In genomic region chr19:57708641-57709354, GRCh38 we compare ENCODE assay signal across 9 cellular contexts. TPM values are rescaled to one million over a fixed set of nuclear protein-coding genes. Genes with fewer than 3 reads are reported as not detected.
DNase-seq lines count a peak whose midpoint lies in the region; ATAC-seq and TF ChIP-seq lines count a peak whose summit lies in the region.
"Had no signal": no experiment of that assay in that cellular context is flagged by ENCODE, and none has a peak within 500 bp of the region (broad histone marks: within the 10 kb centered on the region; RNA-seq: fewer than 3 reads in every experiment).

ZNF154 (minus strand) TSS chr19:57709204; CDS start chr19:57708971, 233 bp downstream.

- TF ChIP-seq POLR2A in testis (IDR thresholded peaks at IDR 0.05): no peak

- H3K4me3 ChIP-seq in H7 (ENCODE audit: insufficient read depth, low read depth, low read length) (peak within 1 kb of the TSS; percentile 98), testis (peak within 1 kb of the TSS; percentile 57 to 62)
- peak within 1 kb of the TSS; percentile 38 for H3K4me3 ChIP-seq in naive thymus-derived CD4-positive, alpha-beta T cell (ENCODE audit: low read length)

- H3K27ac ChIP-seq in foreskin keratinocyte (peak within 1 kb of the TSS; percentile 48), testis (peak within 1 kb of the TSS in 1 of 2 donors; percentile 80)
- H3K27ac ChIP-seq in naive thymus-derived CD4-positive, alpha-beta T cell (ENCODE audit: low read depth, low read length): peak within 1 kb of the TSS; percentile 78

- H3K27me3 ChIP-seq in H7 (ENCODE audit: control insufficient read depth, insufficient read depth, low read length) (no peaks in the 10 kb centered on the region), foreskin keratinocyte (no peaks in the 10 kb centered on the region), testis (no peaks in the 10 kb centered on the region)
- no peaks in the 10 kb centered on the region for H3K27me3 ChIP-seq in naive thymus-derived CD4-positive, alpha-beta T cell (ENCODE audit: control insufficient read depth in 2 of 2, insufficient read depth in 2 of 2, low read length in 2 of 2)

- POLR2A ChIA-PET in naive thymus-derived CD4-positive, alpha-beta T cell (lab: Charles Lee): interaction anchor here (0.7 to 1.4 kb wide), 3 partner anchors 9 to 137 kb away, joined by 3 read pairs; no protein-coding TSS in a partner anchor

- ATAC-seq in foreskin keratinocyte (peak; percentile 61), HG02588 (IDR thresholded peaks at IDR 0.05; ENCODE audit: unreplicated experiment) (no peak), HG02852 (IDR thresholded peaks at IDR 0.05; ENCODE audit: unreplicated experiment) (no peak)
- ATAC-seq in naive thymus-derived CD4-positive, alpha-beta T cell: peak; percentile 92
- ATAC-seq: Panc1 had no signal

- H3K4me1 Mint-ChIP-seq in naive thymus-derived CD4-positive, alpha-beta T cell: peaks cover 0 to 17% (median 10%) of the 10 kb centered on the region in 7 donors

- H3K27ac Mint-ChIP-seq in naive thymus-derived CD4-positive, alpha-beta T cell: peak within 1 kb of the TSS; percentile 23 to 94 (median 83)

- peaks cover 5% of the 10 kb centered on the region for H3K36me3 ChIP-seq in H7 (replicated peaks; ENCODE audit: control insufficient read depth, insufficient read depth, low read length)
- H3K36me3 ChIP-seq in naive thymus-derived CD4-positive, alpha-beta T cell (ENCODE audit: control insufficient read depth in 2 of 3, insufficient read depth in 3 of 3, low read length in 3 of 3): peaks cover 0 to 32% (median 0%) of the 10 kb centered on the region in 3 experiments
- no peaks in the 10 kb centered on the region for H3K36me3 ChIP-seq in testis (ENCODE audit: low read depth, missing control alignments)

- H3K4me1 ChIP-seq in foreskin keratinocyte (peaks cover 4% of the 10 kb centered on the region), testis (no peaks in the 10 kb centered on the region)
- H3K4me1 ChIP-seq in naive thymus-derived CD4-positive, alpha-beta T cell (ENCODE audit: control insufficient read depth in 2 of 2, insufficient read depth in 2 of 2, low read length in 2 of 2): no peaks in the 10 kb centered on the region

- H3K36me3 Mint-ChIP-seq in naive thymus-derived CD4-positive, alpha-beta T cell: peaks cover 44 to 68% (median 47%) of the 10 kb centered on the region in 5 donors

- H3K27me3 Mint-ChIP-seq in naive thymus-derived CD4-positive, alpha-beta T cell: peaks cover 0 to 24% (median 11%) of the 10 kb centered on the region in 5 donors

- H3K4me3 Mint-ChIP-seq in naive thymus-derived CD4-positive, alpha-beta T cell: peak within 1 kb of the TSS; percentile 59 to 90 (median 82)

- H3K9me3 ChIP-seq in naive thymus-derived CD4-positive, alpha-beta T cell (ENCODE audit: control insufficient read depth in 2 of 3, low read length in 3 of 3): peaks cover 0 to 60% (median 12%) of the 10 kb centered on the region in 3 experiments
- no peaks in the 10 kb centered on the region for H3K9me3 ChIP-seq in testis

- WGBS in testis, 2 donors: 4 to 8% methylated on average over 32 to 49 of the region's 53 CpGs

- TF ChIP-seq CTCF in foreskin keratinocyte (conservative IDR thresholded peaks at IDR 0.05): no peak
- no peak for TF ChIP-seq CTCF in testis (IDR thresholded peaks at IDR 0.05)

- H3K9me3 Mint-ChIP-seq in naive thymus-derived CD4-positive, alpha-beta T cell: peaks cover 27 to 97% (median 81%) of the 10 kb centered on the region in 11 donors

- peak; percentile 93 for DNase-seq in H7
- peak; percentile 65 for DNase-seq in activated effector memory CD4-positive, alpha-beta T cell treated with anti-CD3 and anti-CD28 coated beads, Interleukin-2, amount 50 U/mL, for 16 hours
- peak in 1 of 2 donors; percentile 64 for DNase-seq in foreskin keratinocyte
- peak; percentile 10 to 76 (median 44) for DNase-seq in naive thymus-derived CD4-positive, alpha-beta T cell
- peak; percentile 41 for DNase-seq in testis
- no peak for DNase-seq in NCI-H2196 (lab: John Stamatoyannopoulos, UW; ENCODE audit: unreplicated experiment)

- intact Hi-C loops in naive thymus-derived CD4-positive, alpha-beta T cell (cut with micrococcal nuclease): loop anchor here in 1 of 2 donors (1.0 kb wide), 1 partner anchor 19 kb away; the partner anchor contains the start of gene ZNF671
- intact Hi-C loops in testis (cut with DNase I; ENCODE audit: low total_unique reads): no loop called here

- CTCF ChIA-PET in naive thymus-derived CD4-positive, alpha-beta T cell (lab: Charles Lee): interaction anchor here (0.7 kb wide), 1 partner anchor 96 kb away, joined by 3 read pairs; no protein-coding TSS in a partner anchor

RNA-seq across cellular contexts. Expression of gene ZNF154, which starts in this region (rescaled TPM):
- total RNA-seq in H7 (2014; rRNA removed; shearing (Covaris generic)): 3.9 and 9.1 TPM in 2 replicates
- total RNA-seq in foreskin keratinocyte (1.9 and 3.4 TPM in 2 replicates), testis (1 to 10 TPM; 1.1 to 6.8 TPM)
- polyA plus RNA-seq in foreskin keratinocyte (0.67 and 0.85 TPM in 2 replicates), testis (ENCODE audit: insufficient read depth, low read depth, low replicate concordance) (3.3 TPM)
- total RNA-seq in naive thymus-derived CD4-positive, alpha-beta T cell: 10 to 100 TPM in 1 of 5 experiments, 1 to 10 TPM in 4; 2.4 to 18.5 (median 6.9) TPM
- 1 to 10 TPM in 1 of 2 donors, under 1 TPM in 1; 0.78 to 3.4 TPM for polyA plus RNA-seq in naive thymus-derived CD4-positive, alpha-beta T cell

Comparison
In these comparisons a context has a peak if more than half of its experiments do, and no peak if none do; other contexts are left out.
1. H3K4me3 ChIP-seq: peak in every context shown above with its lines; median percentile 98 in H7; 60 in testis; 38 in naive thymus-derived CD4-positive, alpha-beta T cell.
2. ATAC-seq: peak in foreskin keratinocyte (single experiment) and naive thymus-derived CD4-positive, alpha-beta T cell (single experiment); none in HG02588 (single experiment) and HG02852 (single experiment).